In the genomic region with DNA sequence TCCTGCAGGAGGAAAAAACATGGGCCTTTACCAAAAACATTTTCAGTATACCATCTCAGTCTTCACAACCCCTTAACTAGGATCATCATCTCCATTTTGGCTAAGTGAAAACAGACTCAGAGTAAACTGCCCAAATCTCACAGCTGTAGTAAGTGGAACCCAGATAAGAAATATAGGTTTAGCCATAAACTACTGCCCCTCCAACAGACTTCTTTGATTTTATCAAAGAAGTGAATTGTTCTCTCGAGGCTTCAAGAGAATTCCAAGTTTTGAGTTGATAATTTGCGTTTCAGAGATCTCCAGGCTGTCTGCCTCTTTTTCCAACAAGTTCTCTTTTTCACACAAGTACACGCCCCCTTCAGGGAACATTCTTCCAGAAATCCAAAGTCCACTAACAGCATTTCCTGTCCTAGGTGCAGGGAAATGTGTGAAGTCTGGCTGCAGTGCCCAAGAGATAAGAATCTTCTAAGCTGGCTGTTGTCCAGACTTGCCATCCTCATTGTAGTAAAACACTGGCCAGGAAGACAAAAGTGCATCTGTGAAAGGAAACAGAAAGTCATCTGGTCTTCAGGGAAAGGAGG, we compare ENCODE assay signal across 11 cellular contexts. TPM values are rescaled to one million over a fixed set of nuclear protein-coding genes. Genes with fewer than 3 reads are reported as not detected.
A peak's percentile ranks its signal among the peaks of the same experiment; 100 is the strongest.
DNase-seq lines count a peak whose midpoint lies in the region; ATAC-seq, FAIRE-seq and TF ChIP-seq lines count a peak whose summit lies in the region.
"Had no signal": no experiment of that assay in that cellular context is flagged by ENCODE, and none has a peak within 500 bp of the region (broad histone marks: within the 10 kb centered on the region; RNA-seq: fewer than 3 reads in every experiment).

No MANE protein-coding gene starts in this region.

- peaks cover 21% of the 10 kb centered on the region; the same call in 1 of the 3 replicates for H3K36me3 ChIP-seq in K562 (ENCODE audit: control insufficient read depth, insufficient read depth, low read length)
- H3K36me3 ChIP-seq in vagina: peaks cover 0 to 26% of the 10 kb centered on the region in 2 donors

- intact Hi-C loops in K562 (cut with micrococcal nuclease) (loop anchor here (1.0 to 2.0 kb wide), 3 partner anchors 73 to 152 kb away; no protein-coding TSS in a partner anchor), vagina (cut with DNase I) (loop anchor here (5.0 to 10.0 kb wide), 3 partner anchors 71 to 148 kb away; a partner anchor contains a TSS)
- intact Hi-C loops in activated T-helper 1 cell treated with anti-CD3 and anti-CD28 coated beads, Interleukin-12 subunit alpha, Interleukin-12 subunit beta, Interleukin-2, Interleukin-4 antibody, amounts not matched to agents 30 ng/mL and 10 ng/mL and 1 ng/mL, durations not matched to agents 14 hours and 24 hours and 36 hours (cut with micrococcal nuclease): loop anchor here (1.0 to 2.0 kb wide), 4 partner anchors 73 to 152 kb away; a partner anchor contains a TSS

- peak overlapping the region; percentile 15 for H3K27ac Mint-ChIP-seq in activated T-cell treated with anti-CD3 and anti-CD28 coated beads, Interleukin-2, amount 50 U/mL, for 72 hours
- H3K27ac Mint-ChIP-seq in activated T-helper 1 cell treated with anti-CD3 and anti-CD28 coated beads, Interleukin-12 subunit alpha, Interleukin-12 subunit beta, Interleukin-2, Interleukin-4 antibody, amounts not matched to agents 30 ng/mL and 10 ng/mL and 1 ng/mL, durations not matched to agents 14 hours and 24 hours and 36 hours: no peak overlapping the region
- H3K27ac Mint-ChIP-seq: activated B cell treated with CpG ODN at 0.5 μM for 24 hours; CD4-positive, CD25-positive, alpha-beta regulatory T cell; stimulated activated naive CD8-positive, alpha-beta T cell treated with anti-CD3 and anti-CD28 coated beads, Interleukin-15, Interleukin-2, amounts not matched to agents 100 ng/mL and 50 ng/mL, for 24 hours had no signal

- in situ Hi-C loops in K562 (cut with MboI): no loop called here

- 9% methylated on average over 3 of the region's 3 CpGs for WGBS in K562 (ENCODE audit: insufficient coverage, low coverage, missing lambda C conversion rate)

- no TSS peak for BruUV-seq in K562 (replicated peaks; lab: Mats Ljungman, UMichigan)

- H3K27me3 ChIP-seq in K562 (ENCODE audit: control insufficient read depth in 2 of 2, insufficient read depth in 2 of 2, low read length in 2 of 2) (peaks cover 4 to 5% of the 10 kb centered on the region in 2 experiments; a peak in 3 of 5 replicates), vagina (no peaks in the 10 kb centered on the region)

- TF ChIP-seq CTCF in K562 (IDR thresholded peaks at IDR 0.05 in 2 of 3, conservative IDR thresholded peaks at IDR 0.05 in 1 of 3; ENCODE audit: insufficient read depth in 2 of 3, low read depth in 1 of 3, low read length in 3 of 3) (no peak), vagina (IDR thresholded peaks at IDR 0.05) (peak in 1 of 3 experiments; percentile 10)

- no peak for DNase-seq in activated T-cell treated with anti-CD3 and anti-CD28 coated beads, Interleukin-2, amount 50 U/mL, for 72 hours
- no peak for DNase-seq in activated T-cell treated with anti-CD3 and anti-CD28 coated beads, Interleukin-2, amount 50 U/mL, for 4 hours
- DNase-seq in K562 (ENCODE audit: extremely low read depth in 1 of 4, low spot score in 3 of 4) (peak in 1 of 4 experiments; percentile 27), left kidney (ENCODE audit: low read depth, low spot score) (peak; percentile 51), vagina (ENCODE audit: extremely low spot score in 2 of 2) (no peak)
- DNase-seq in activated T-helper 1 cell treated with anti-CD3 and anti-CD28 coated beads, Interleukin-12 subunit alpha, Interleukin-12 subunit beta, Interleukin-2, Interleukin-4 antibody, amounts not matched to agents 30 ng/mL and 10 ng/mL and 1 ng/mL, durations not matched to agents 14 hours and 24 hours and 36 hours (ENCODE audit: low spot score): no peak

- no peaks in the 10 kb centered on the region for H4K20me1 ChIP-seq in K562 (replicated peaks; ENCODE audit: control insufficient read depth, insufficient read depth, low read length)

- TF ChIP-seq EP300 in K562 (IDR thresholded peaks at IDR 0.05; ENCODE audit: low read length): no peak

- ATAC-seq in activated T-cell treated with anti-CD3 and anti-CD28 coated beads, Interleukin-2, amount 50 U/mL, for 72 hours (replicated peaks in 1 of 2): no peak
- no peak for ATAC-seq in activated T-cell treated with anti-CD3 and anti-CD28 coated beads, Interleukin-2, amount 50 U/mL, for 4 hours
- ATAC-seq in K562 (peak; percentile 25; the same call in 2 of the 3 replicates), GM18517 (IDR thresholded peaks at IDR 0.05; ENCODE audit: unreplicated experiment) (no peak), GM21576 (IDR thresholded peaks at IDR 0.05; ENCODE audit: unreplicated experiment) (no peak)

- peaks cover 8 to 28% of the 10 kb centered on the region in 2 donors for H3K36me3 Mint-ChIP-seq in activated T-cell treated with anti-CD3 and anti-CD28 coated beads, Interleukin-2, amount 50 U/mL, for 72 hours (ENCODE audit: insufficient read depth in 2 of 2)
- peaks cover 10% of the 10 kb centered on the region for H3K36me3 Mint-ChIP-seq in activated T-cell treated with anti-CD3 and anti-CD28 coated beads, Interleukin-2, amount 50 U/mL, for 4 hours (ENCODE audit: insufficient read depth)
- H3K36me3 Mint-ChIP-seq in activated T-helper 1 cell treated with anti-CD3 and anti-CD28 coated beads, Interleukin-12 subunit alpha, Interleukin-12 subunit beta, Interleukin-2, Interleukin-4 antibody, amounts not matched to agents 30 ng/mL and 10 ng/mL and 1 ng/mL, durations not matched to agents 14 hours and 24 hours and 36 hours (ENCODE audit: low read depth): peaks cover 40% of the 10 kb centered on the region

- no peak overlapping the region for H3K27ac ChIP-seq in K562 (ENCODE audit: extremely low read depth, low read depth, low read length)
- H3K27ac ChIP-seq in vagina: peak overlapping the region; percentile 52

- no peak for TF ChIP-seq POLR2A in K562 (conservative IDR thresholded peaks at IDR 0.05)
- no peak for TF ChIP-seq POLR2A in vagina (IDR thresholded peaks at IDR 0.05)

- FAIRE-seq in K562 (lab: Jason Lieb, UNC): peak; percentile 62

- H3K79me2 ChIP-seq in K562 (ENCODE audit: control insufficient read depth, insufficient read depth, low read length): no peaks in the 10 kb centered on the region

- peaks cover 0 to 6% of the 10 kb centered on the region in 2 experiments; a peak in 3 of 5 replicates for H3K4me1 ChIP-seq in K562 (replicated peaks in 1 of 2; ENCODE audit: control insufficient read depth in 2 of 2, insufficient read depth in 2 of 2, low read length in 2 of 2)
- peaks cover 14% of the 10 kb centered on the region for H3K4me1 ChIP-seq in vagina

- CTCF ChIA-PET in K562 (lab: Yijun Ruan, JAX; ENCODE audit: low intra/inter-chr PET ratio): interaction anchor here (2.2 to 3.3 kb wide), 3 partner anchors 73 to 152 kb away, joined by 12 to 20 read pairs (median 13); no protein-coding TSS in a partner anchor

- no peaks in the 10 kb centered on the region for H3K9me1 ChIP-seq in K562 (ENCODE audit: control insufficient read depth, insufficient read depth, low read length)

- no peaks in the 10 kb centered on the region for H3K9me3 Mint-ChIP-seq in activated T-cell treated with anti-CD3 and anti-CD28 coated beads, Interleukin-2, amount 50 U/mL, for 72 hours
- H3K9me3 Mint-ChIP-seq in activated T-cell treated with anti-CD3 and anti-CD28 coated beads, Interleukin-2, amount 50 U/mL, for 4 hours: no peaks in the 10 kb centered on the region
- no peaks in the 10 kb centered on the region for H3K9me3 Mint-ChIP-seq in activated T-helper 1 cell treated with anti-CD3 and anti-CD28 coated beads, Interleukin-12 subunit alpha, Interleukin-12 subunit beta, Interleukin-2, Interleukin-4 antibody, amounts not matched to agents 30 ng/mL and 10 ng/mL and 1 ng/mL, durations not matched to agents 14 hours and 24 hours and 36 hours
- H3K9me3 Mint-ChIP-seq: activated B cell treated with CpG ODN at 0.5 μM for 24 hours; CD4-positive, CD25-positive, alpha-beta regulatory T cell; stimulated activated naive CD8-positive, alpha-beta T cell treated with anti-CD3 and anti-CD28 coated beads, Interleukin-15, Interleukin-2, amounts not matched to agents 100 ng/mL and 50 ng/mL, for 24 hours had no signal

- H3K4me3 ChIP-seq in K562 (no peak overlapping the region), vagina (no peak overlapping the region)

- TF ChIP-seq RAD21 in K562 (CRISPR knock-in tag; conservative IDR thresholded peaks at IDR 0.05 in 1 of 2, IDR thresholded peaks at IDR 0.05 in 1 of 2): no peak

- H3K9ac ChIP-seq in K562 (ENCODE audit: insufficient read depth in 1 of 2, low read depth in 2 of 2, low read length in 2 of 2): no peak overlapping the region

- no peak overlapping the region for H2AFZ ChIP-seq in K562 (ENCODE audit: low read depth, low read length)

- no peaks in the 10 kb centered on the region for H3K27me3 Mint-ChIP-seq in activated T-cell treated with anti-CD3 and anti-CD28 coated beads, Interleukin-2, amount 50 U/mL, for 72 hours (ENCODE audit: low read depth)
- H3K27me3 Mint-ChIP-seq in activated T-cell treated with anti-CD3 and anti-CD28 coated beads, Interleukin-2, amount 50 U/mL, for 4 hours (ENCODE audit: low read depth): no peaks in the 10 kb centered on the region
- H3K27me3 Mint-ChIP-seq in activated T-helper 1 cell treated with anti-CD3 and anti-CD28 coated beads, Interleukin-12 subunit alpha, Interleukin-12 subunit beta, Interleukin-2, Interleukin-4 antibody, amounts not matched to agents 30 ng/mL and 10 ng/mL and 1 ng/mL, durations not matched to agents 14 hours and 24 hours and 36 hours (ENCODE audit: insufficient read depth): no peaks in the 10 kb centered on the region
- H3K27me3 Mint-ChIP-seq: activated B cell treated with CpG ODN at 0.5 μM for 24 hours; CD4-positive, CD25-positive, alpha-beta regulatory T cell; stimulated activated naive CD8-positive, alpha-beta T cell treated with anti-CD3 and anti-CD28 coated beads, Interleukin-15, Interleukin-2, amounts not matched to agents 100 ng/mL and 50 ng/mL, for 24 hours had no signal

- H3K4me3 Mint-ChIP-seq in activated T-cell treated with anti-CD3 and anti-CD28 coated beads, Interleukin-2, amount 50 U/mL, for 72 hours: no peak overlapping the region
- H3K4me3 Mint-ChIP-seq in activated T-cell treated with anti-CD3 and anti-CD28 coated beads, Interleukin-2, amount 50 U/mL, for 4 hours: no peak overlapping the region
- H3K4me3 Mint-ChIP-seq in activated T-helper 1 cell treated with anti-CD3 and anti-CD28 coated beads, Interleukin-12 subunit alpha, Interleukin-12 subunit beta, Interleukin-2, Interleukin-4 antibody, amounts not matched to agents 30 ng/mL and 10 ng/mL and 1 ng/mL, durations not matched to agents 14 hours and 24 hours and 36 hours: no peak overlapping the region
- H3K4me3 Mint-ChIP-seq: activated B cell treated with CpG ODN at 0.5 μM for 24 hours; CD4-positive, CD25-positive, alpha-beta regulatory T cell; stimulated activated naive CD8-positive, alpha-beta T cell treated with anti-CD3 and anti-CD28 coated beads, Interleukin-15, Interleukin-2, amounts not matched to agents 100 ng/mL and 50 ng/mL, for 24 hours had no signal

- peaks cover 31% of the 10 kb centered on the region for H3K4me1 Mint-ChIP-seq in activated T-cell treated with anti-CD3 and anti-CD28 coated beads, Interleukin-2, amount 50 U/mL, for 72 hours (ENCODE audit: low read depth)
- H3K4me1 Mint-ChIP-seq in activated T-cell treated with anti-CD3 and anti-CD28 coated beads, Interleukin-2, amount 50 U/mL, for 4 hours (ENCODE audit: low read depth): peaks cover 3% of the 10 kb centered on the region
- H3K4me1 Mint-ChIP-seq in activated T-helper 1 cell treated with anti-CD3 and anti-CD28 coated beads, Interleukin-12 subunit alpha, Interleukin-12 subunit beta, Interleukin-2, Interleukin-4 antibody, amounts not matched to agents 30 ng/mL and 10 ng/mL and 1 ng/mL, durations not matched to agents 14 hours and 24 hours and 36 hours (ENCODE audit: low read depth): peaks cover 49% of the 10 kb centered on the region

- H3K9me3 ChIP-seq in K562 (replicated peaks; ENCODE audit: control insufficient read depth, insufficient read depth, low read depth, low read length): no peaks in the 10 kb centered on the region
- H3K9me3 ChIP-seq in vagina: no peaks in the 10 kb centered on the region

- POLR2A ChIA-PET in K562 (lab: Yijun Ruan, JAX): interaction anchor here (0.6 to 1.7 kb wide), 10 partner anchors 9 to 152 kb away, joined by 3 to 7 read pairs (median 4); a partner anchor contains a TSS

- H3K4me2 ChIP-seq in K562 (ENCODE audit: insufficient read depth, low read length): no peak overlapping the region

RNA-seq across cellular contexts. Expression of a gene that starts 30.8 kb away (rescaled TPM):
- total RNA-seq in activated T-cell treated with anti-CD3 and anti-CD28 coated beads, Interleukin-2, amount 50 U/mL, for 72 hours: 100 to 1,000 TPM in 1 of 2 donors, 10 to 100 TPM in 1; 99.9 to 148 TPM
- total RNA-seq in activated T-cell treated with anti-CD3 and anti-CD28 coated beads, Interleukin-2, amount 50 U/mL, for 4 hours: 10 to 100 TPM; 21.4 to 32.9 (median 23.9) TPM
- total RNA-seq in K562 (2011; cell fraction: chromatin; rRNA removed; ENCODE audit: low replicate concordance): 7.2 and 10.6 TPM in 2 replicates
- 7.9 and 11.3 TPM in 2 replicates for total RNA-seq in K562 (2011; cell fraction: nucleolus; rRNA removed)
- total RNA-seq in K562 (2011; cell fraction: nucleoplasm; rRNA removed): 6.7 and 7.8 TPM in 2 replicates
- 9.6 and 11.8 TPM in 2 replicates for total RNA-seq in K562 (2014; rRNA removed)
- total RNA-seq in K562 (2014; rRNA removed; fragmentation: Illumina TruSeq; extraction: Trizol): 9.1 and 10.2 TPM in 2 replicates
- total RNA-seq in K562 (2015; rRNA removed; fragmentation: Illumina TruSeq; extraction: Trizol): 10.5 and 10.9 TPM in 2 replicates
- 14.9 TPM in 2 replicates for total RNA-seq in K562 (2021)
- 10.2 and 14.3 TPM in 2 replicates for polyA plus RNA-seq in K562 (2011; rRNA removed)
- polyA plus RNA-seq in K562 (2011; cell fraction: cytosol; rRNA removed): 9.9 and 11.1 TPM in 2 replicates
- 5.4 and 6.0 TPM in 2 replicates for polyA plus RNA-seq in K562 (2011; cell fraction: nucleus; rRNA removed)
- 12.3 and 15.2 TPM in 2 replicates for polyA plus RNA-seq in K562 (2012)
- polyA plus RNA-seq in K562 (2014; fragmentation: Illumina TruSeq; extraction: Trizol): 14.1 and 14.6 TPM in 2 replicates
- 1 to 10 TPM; 2.6 to 2.8 TPM for polyA plus RNA-seq in K562 (2014; fragmentation: Nextera tagmentation; extraction: Ambion mirVana)
- 10.1 and 11.6 TPM in 2 replicates for polyA plus RNA-seq in K562 (2014; rRNA removed)
- polyA minus RNA-seq in K562 (2011; rRNA and poly(A)+ RNA removed): 18.7 and 25.2 TPM in 2 replicates
- 7.8 and 11.6 TPM in 2 replicates for polyA minus RNA-seq in K562 (2011; cell fraction: cytosol; rRNA and poly(A)+ RNA removed)
- polyA minus RNA-seq in K562 (2011; cell fraction: nucleus; rRNA and poly(A)+ RNA removed): 4.7 and 7.8 TPM in 2 replicates
- 24.6 TPM for total RNA-seq in vagina
- 52.1 and 56.5 TPM in 2 replicates for total RNA-seq in activated T-helper 1 cell treated with anti-CD3 and anti-CD28 coated beads, Interleukin-12 subunit alpha, Interleukin-12 subunit beta, Interleukin-2, Interleukin-4 antibody, amounts not matched to agents 30 ng/mL and 10 ng/mL and 1 ng/mL, durations not matched to agents 14 hours and 24 hours and 36 hours

RNA-seq across cellular contexts. Expression of a gene that starts 32.6 kb away (rescaled TPM):
- total RNA-seq in activated T-cell treated with anti-CD3 and anti-CD28 coated beads, Interleukin-2, amount 50 U/mL, for 72 hours: 1 to 10 TPM; 1.4 to 2.0 TPM
- total RNA-seq in activated T-cell treated with anti-CD3 and anti-CD28 coated beads, Interleukin-2, amount 50 U/mL, for 4 hours: under 1 TPM; 0.61 to 0.89 (median 0.87) TPM
- 2.4 and 10.2 TPM in 2 replicates for total RNA-seq in K562 (2011; cell fraction: chromatin; rRNA removed; ENCODE audit: low replicate concordance)
- 19.3 and 19.7 TPM in 2 replicates for total RNA-seq in K562 (2011; cell fraction: nucleolus; rRNA removed)
- 14.0 and 21.6 TPM in 2 replicates for total RNA-seq in K562 (2011; cell fraction: nucleoplasm; rRNA removed)
- total RNA-seq in K562 (2014; rRNA removed) (12.8 and 14.5 TPM in 2 replicates), K562 (2014; rRNA removed; fragmentation: Illumina TruSeq; extraction: Trizol) (1.2 and 2.1 TPM in 2 replicates), K562 (2015; rRNA removed; fragmentation: Illumina TruSeq; extraction: Trizol) (3.8 TPM in 2 replicates), K562 (2021) (13.1 and 15.1 TPM in 2 replicates), vagina (36.1 TPM)
- polyA plus RNA-seq in K562 (2011; rRNA removed) (16.2 and 31.0 TPM in 2 replicates), K562 (2014; fragmentation: Illumina TruSeq; extraction: Trizol) (8.2 and 11.8 TPM in 2 replicates), K562 (2014; fragmentation: Nextera tagmentation; extraction: Ambion mirVana) (1 to 10 TPM in 1 of 2 experiments, under 1 TPM in 1; 1.00 to 1.7 TPM), K562 (2014; rRNA removed) (9.8 and 13.3 TPM in 2 replicates)
- polyA plus RNA-seq in K562 (2011; cell fraction: cytosol; rRNA removed): 75.0 and 104 TPM in 2 replicates
- polyA plus RNA-seq in K562 (2011; cell fraction: nucleus; rRNA removed): 24.7 and 26.3 TPM in 2 replicates
- 26.4 and 45.9 TPM in 2 replicates for polyA plus RNA-seq in K562 (2012)
- 5.4 and 6.5 TPM in 2 replicates for polyA minus RNA-seq in K562 (2011; rRNA and poly(A)+ RNA removed)
- 8.6 and 15.1 TPM in 2 replicates for polyA minus RNA-seq in K562 (2011; cell fraction: cytosol; rRNA and poly(A)+ RNA removed)
- 4.2 TPM in 2 replicates for polyA minus RNA-seq in K562 (2011; cell fraction: nucleus; rRNA and poly(A)+ RNA removed)
- total RNA-seq in activated T-helper 1 cell treated with anti-CD3 and anti-CD28 coated beads, Interleukin-12 subunit alpha, Interleukin-12 subunit beta, Interleukin-2, Interleukin-4 antibody, amounts not matched to agents 30 ng/mL and 10 ng/mL and 1 ng/mL, durations not matched to agents 14 hours and 24 hours and 36 hours: 0.78 and 1.0 TPM in 2 replicates
- total RNA-seq: CD4-positive, CD25-positive, alpha-beta regulatory T cell had no signal
- polyA plus RNA-seq: CD4-positive, CD25-positive, alpha-beta regulatory T cell had no signal

RNA-seq across cellular contexts. Expression of a gene that starts 47.5 kb away (rescaled TPM):
- under 1 TPM in 1 of 2 donors, not detected in 1; 0.36 TPM for total RNA-seq in activated T-cell treated with anti-CD3 and anti-CD28 coated beads, Interleukin-2, amount 50 U/mL, for 72 hours
- total RNA-seq in activated T-cell treated with anti-CD3 and anti-CD28 coated beads, Interleukin-2, amount 50 U/mL, for 4 hours: not detected
- not detected in 2 replicates for total RNA-seq in K562 (2011; cell fraction: chromatin; rRNA removed; ENCODE audit: low replicate concordance)
- total RNA-seq in K562 (2011; cell fraction: nucleolus; rRNA removed): not detected in 2 replicates
- not detected in 2 replicates for total RNA-seq in K562 (2011; cell fraction: nucleoplasm; rRNA removed)
- total RNA-seq in K562 (2014; rRNA removed) (not detected in 2 replicates), K562 (2014; rRNA removed; fragmentation: Illumina TruSeq; extraction: Trizol) (not detected in 2 replicates), K562 (2015; rRNA removed; fragmentation: Illumina TruSeq; extraction: Trizol) (not detected in 2 replicates), K562 (2021) (not detected in 2 replicates), vagina (not detected)
- polyA plus RNA-seq in K562 (2011; rRNA removed) (not detected in 2 replicates), K562 (2014; fragmentation: Illumina TruSeq; extraction: Trizol) (not detected in 2 replicates), K562 (2014; fragmentation: Nextera tagmentation; extraction: Ambion mirVana) (not detected), K562 (2014; rRNA removed) (not detected in 2 replicates)
- polyA plus RNA-seq in K562 (2011; cell fraction: cytosol; rRNA removed): not detected in 2 replicates
- polyA plus RNA-seq in K562 (2011; cell fraction: nucleus; rRNA removed): not detected in 2 replicates
- polyA plus RNA-seq in K562 (2012): 0.22 and 0.44 TPM in 2 replicates
- not detected in 2 replicates for polyA minus RNA-seq in K562 (2011; rRNA and poly(A)+ RNA removed)
- polyA minus RNA-seq in K562 (2011; cell fraction: cytosol; rRNA and poly(A)+ RNA removed): not detected in 2 replicates
- polyA minus RNA-seq in K562 (2011; cell fraction: nucleus; rRNA and poly(A)+ RNA removed): not detected in 2 replicates
- 0.20 TPM in 1 of 2 replicates, not detected in the other for total RNA-seq in activated T-helper 1 cell treated with anti-CD3 and anti-CD28 coated beads, Interleukin-12 subunit alpha, Interleukin-12 subunit beta, Interleukin-2, Interleukin-4 antibody, amounts not matched to agents 30 ng/mL and 10 ng/mL and 1 ng/mL, durations not matched to agents 14 hours and 24 hours and 36 hours
- total RNA-seq: activated B cell treated with CpG ODN at 0.5 μM for 24 hours; CD4-positive, CD25-positive, alpha-beta regulatory T cell had no signal
- polyA plus RNA-seq: CD4-positive, CD25-positive, alpha-beta regulatory T cell had no signal
